1 cellular context compared by ENCODE assay signal in the genomic region with DNA sequence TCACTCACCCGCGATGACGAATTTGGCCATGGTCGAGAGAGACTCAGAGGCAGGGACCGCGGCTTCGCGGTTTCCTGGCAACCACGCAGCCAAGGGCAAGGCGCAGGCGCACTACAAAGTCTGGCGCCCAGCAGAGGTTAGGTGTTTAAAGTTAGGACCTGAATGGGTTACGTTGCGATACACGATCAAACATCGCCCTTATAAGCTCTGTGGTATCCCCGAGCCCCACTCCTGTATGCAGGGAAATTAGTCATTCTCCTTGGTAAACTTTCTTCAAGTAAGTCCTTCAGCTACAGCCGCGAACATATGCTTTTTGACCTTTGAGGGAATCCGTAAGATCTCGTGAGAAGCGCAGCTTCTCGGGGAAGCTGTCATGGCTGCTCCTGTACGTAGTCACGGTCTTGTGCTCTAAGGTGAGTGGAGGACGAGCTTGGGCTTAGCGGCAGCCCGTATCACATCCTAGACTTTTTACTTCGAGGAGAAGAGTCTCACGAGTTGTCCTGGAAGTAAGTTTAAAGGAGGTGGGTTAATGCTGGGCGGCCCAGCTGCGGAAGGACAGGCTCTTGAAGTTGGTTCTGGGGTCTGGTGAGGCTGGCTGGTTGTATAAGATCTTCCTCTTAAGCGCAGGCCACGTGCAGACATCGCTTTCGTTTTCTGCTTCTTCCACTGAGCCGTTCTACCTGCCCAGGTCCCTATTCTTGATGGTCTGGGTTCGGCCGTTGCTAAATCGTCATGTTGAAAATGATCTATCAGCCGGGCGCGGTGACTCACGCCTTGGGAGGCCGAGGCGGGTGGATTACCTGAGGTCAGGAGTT.
TF ChIP-seq lines count a peak whose summit lies in the region.

Gene FASTKD2 (plus strand): TSS at position 365 of the 815 bp plus-strand sequence. CDS start 1,088 bp downstream, outside the sequence.
Gene MDH1B (minus strand): TSS at position 87 of the 815 bp plus-strand sequence. CDS start 57 bp downstream, at position 30.

TF ChIP-seq in GM12878, 131 proteins besides CTCF, POLR2A, EP300 and RAD21 (continued from another document and continues in another):
- TF ChIP-seq RELB (IDR thresholded peaks at IDR 0.05; ENCODE audit: low read depth) (peak; percentile 98), NFIC (IDR thresholded peaks at IDR 0.05; ENCODE audit: low read depth, low read length) (no peak), CEBPB (IDR thresholded peaks at IDR 0.05; ENCODE audit: borderline replicate concordance in 1 of 2, low read depth in 2 of 2, low read length in 2 of 2) (no peak), SP1 (IDR thresholded peaks at IDR 0.05; ENCODE audit: low read depth, low read length) (peak; percentile 30), CHD2 (IDR thresholded peaks at IDR 0.05; ENCODE audit: borderline replicate concordance, low read depth, low read length) (peak; percentile 99), IRF5 (IDR thresholded peaks at IDR 0.05; ENCODE audit: borderline replicate concordance) (peak; percentile 84), SMAD5 (IDR thresholded peaks at IDR 0.05; ENCODE audit: low read depth) (peak; percentile 53; the same call in 1 of the 2 replicates), IKZF1 (conservative IDR thresholded peaks at IDR 0.05) (peak; percentile 59; the same call in 1 of the 2 replicates), ZNF384 (IDR thresholded peaks at IDR 0.05; ENCODE audit: borderline replicate concordance, low read depth, low read length) (no peak), BCL3 (IDR thresholded peaks at IDR 0.05; ENCODE audit: borderline replicate concordance, insufficient read depth, low read depth, low read length, poor library complexity, severe bottlenecking) (no peak), HDGF (IDR thresholded peaks at IDR 0.05) (no peak), ZBED1 (IDR thresholded peaks at IDR 0.05; ENCODE audit: borderline replicate concordance) (no peak), RCOR1 (conservative IDR thresholded peaks at IDR 0.05; ENCODE audit: low read depth, low read length) (peak; percentile 96; the same call in 1 of the 2 replicates), KLF5 (IDR thresholded peaks at IDR 0.05; ENCODE audit: partially characterized antibody) (no peak), MEF2A (IDR thresholded peaks at IDR 0.05; ENCODE audit: insufficient read depth, low read depth, low read length) (no peak), SPI1 (IDR thresholded peaks at IDR 0.05; ENCODE audit: borderline replicate concordance, insufficient read depth, low read depth, low read length) (no peak), USF1 (IDR thresholded peaks at IDR 0.05; ENCODE audit: borderline replicate concordance, extremely low read length, insufficient read depth, low read depth, low read length) (no peak), SMAD1 (IDR thresholded peaks at IDR 0.05; ENCODE audit: low read depth, partially characterized antibody) (no peak), DPF2 (IDR thresholded peaks at IDR 0.05) (no peak), CHD1 (IDR thresholded peaks at IDR 0.05; ENCODE audit: low read depth, low read length) (no peak), RUNX3 (IDR thresholded peaks at IDR 0.05; ENCODE audit: low read length) (peak; percentile 59), BACH1 (IDR thresholded peaks at IDR 0.05; ENCODE audit: borderline replicate concordance) (no peak), TBL1XR1 (IDR thresholded peaks at IDR 0.05; ENCODE audit: low read depth, low read length) (no peak), SIN3A (IDR thresholded peaks at IDR 0.05; ENCODE audit: low read depth, low read length) (peak; percentile 11; the same call in 1 of the 2 replicates), TCF12 (IDR thresholded peaks at IDR 0.05; ENCODE audit: low read depth, low read length) (no peak), YBX1 (IDR thresholded peaks at IDR 0.05) (no peak), POU2F2 (IDR thresholded peaks at IDR 0.05; ENCODE audit: borderline replicate concordance, low read depth, low read length) (peak; percentile 76), SREBF1 (IDR thresholded peaks at IDR 0.05; ENCODE audit: low read length) (no peak), NR2C2 (IDR thresholded peaks at IDR 0.05; ENCODE audit: borderline replicate concordance, control insufficient read depth, insufficient read length, low read depth) (no peak), CHD4 (IDR thresholded peaks at IDR 0.05) (no peak), TARDBP (IDR thresholded peaks at IDR 0.05; ENCODE audit: borderline replicate concordance) (peak; percentile 60; the same call in 1 of the 2 replicates), NR2C1 (IDR thresholded peaks at IDR 0.05) (peak; percentile 65), JUND (IDR thresholded peaks at IDR 0.05; ENCODE audit: low read depth, low read length) (no peak), MYC (IDR thresholded peaks at IDR 0.05; ENCODE audit: insufficient read depth, insufficient read length, insufficient replicate concordance, low read length, severe bottlenecking) (no peak), YY1 (IDR thresholded peaks at IDR 0.05; ENCODE audit: low read depth, low read length) (peak; percentile 98), PML (IDR thresholded peaks at IDR 0.05; ENCODE audit: low read length) (peak; percentile 75), ZNF207 (IDR thresholded peaks at IDR 0.05; ENCODE audit: borderline replicate concordance) (peak; percentile 27; the same call in 1 of the 2 replicates), WRNIP1 (IDR thresholded peaks at IDR 0.05; ENCODE audit: borderline replicate concordance, low read depth, low read length) (no peak), TCF3 (IDR thresholded peaks at IDR 0.05; ENCODE audit: borderline replicate concordance, insufficient read depth, low read depth, low read length) (0 out of 2 replicates have a peak, but pooled peaks have one; percentile 14), BMI1 (IDR thresholded peaks at IDR 0.05; ENCODE audit: borderline replicate concordance) (peak; percentile 73; the same call in 1 of the 2 replicates), NFYA (IDR thresholded peaks at IDR 0.05; ENCODE audit: borderline replicate concordance, low read depth, low read length) (no peak), NRF1 (conservative IDR thresholded peaks at IDR 0.05; ENCODE audit: low read depth, low read length) (peak; percentile 43; the same call in 1 of the 2 replicates)
- TF ChIP-seq, protein P1, sequence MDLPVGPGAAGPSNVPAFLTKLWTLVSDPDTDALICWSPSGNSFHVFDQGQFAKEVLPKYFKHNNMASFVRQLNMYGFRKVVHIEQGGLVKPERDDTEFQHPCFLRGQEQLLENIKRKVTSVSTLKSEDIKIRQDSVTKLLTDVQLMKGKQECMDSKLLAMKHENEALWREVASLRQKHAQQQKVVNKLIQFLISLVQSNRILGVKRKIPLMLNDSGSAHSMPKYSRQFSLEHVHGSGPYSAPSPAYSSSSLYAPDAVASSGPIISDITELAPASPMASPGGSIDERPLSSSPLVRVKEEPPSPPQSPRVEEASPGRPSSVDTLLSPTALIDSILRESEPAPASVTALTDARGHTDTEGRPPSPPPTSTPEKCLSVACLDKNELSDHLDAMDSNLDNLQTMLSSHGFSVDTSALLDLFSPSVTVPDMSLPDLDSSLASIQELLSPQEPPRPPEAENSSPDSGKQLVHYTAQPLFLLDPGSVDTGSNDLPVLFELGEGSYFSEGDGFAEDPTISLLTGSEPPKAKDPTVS (IDR thresholded peaks at IDR 0.05; ENCODE audit: low read depth, low read length), result no peak
- TF ChIP-seq, protein P2, sequence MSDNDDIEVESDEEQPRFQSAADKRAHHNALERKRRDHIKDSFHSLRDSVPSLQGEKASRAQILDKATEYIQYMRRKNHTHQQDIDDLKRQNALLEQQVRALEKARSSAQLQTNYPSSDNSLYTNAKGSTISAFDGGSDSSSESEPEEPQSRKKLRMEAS (IDR thresholded peaks at IDR 0.05; ENCODE audit: low read depth, low read length), result peak; percentile 60
- TF ChIP-seq, protein P3, sequence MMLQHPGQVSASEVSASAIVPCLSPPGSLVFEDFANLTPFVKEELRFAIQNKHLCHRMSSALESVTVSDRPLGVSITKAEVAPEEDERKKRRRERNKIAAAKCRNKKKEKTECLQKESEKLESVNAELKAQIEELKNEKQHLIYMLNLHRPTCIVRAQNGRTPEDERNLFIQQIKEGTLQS (IDR thresholded peaks at IDR 0.05; ENCODE audit: borderline replicate concordance, extremely low read depth, low read depth, low read length), result no peak
- TF ChIP-seq, protein P4, sequence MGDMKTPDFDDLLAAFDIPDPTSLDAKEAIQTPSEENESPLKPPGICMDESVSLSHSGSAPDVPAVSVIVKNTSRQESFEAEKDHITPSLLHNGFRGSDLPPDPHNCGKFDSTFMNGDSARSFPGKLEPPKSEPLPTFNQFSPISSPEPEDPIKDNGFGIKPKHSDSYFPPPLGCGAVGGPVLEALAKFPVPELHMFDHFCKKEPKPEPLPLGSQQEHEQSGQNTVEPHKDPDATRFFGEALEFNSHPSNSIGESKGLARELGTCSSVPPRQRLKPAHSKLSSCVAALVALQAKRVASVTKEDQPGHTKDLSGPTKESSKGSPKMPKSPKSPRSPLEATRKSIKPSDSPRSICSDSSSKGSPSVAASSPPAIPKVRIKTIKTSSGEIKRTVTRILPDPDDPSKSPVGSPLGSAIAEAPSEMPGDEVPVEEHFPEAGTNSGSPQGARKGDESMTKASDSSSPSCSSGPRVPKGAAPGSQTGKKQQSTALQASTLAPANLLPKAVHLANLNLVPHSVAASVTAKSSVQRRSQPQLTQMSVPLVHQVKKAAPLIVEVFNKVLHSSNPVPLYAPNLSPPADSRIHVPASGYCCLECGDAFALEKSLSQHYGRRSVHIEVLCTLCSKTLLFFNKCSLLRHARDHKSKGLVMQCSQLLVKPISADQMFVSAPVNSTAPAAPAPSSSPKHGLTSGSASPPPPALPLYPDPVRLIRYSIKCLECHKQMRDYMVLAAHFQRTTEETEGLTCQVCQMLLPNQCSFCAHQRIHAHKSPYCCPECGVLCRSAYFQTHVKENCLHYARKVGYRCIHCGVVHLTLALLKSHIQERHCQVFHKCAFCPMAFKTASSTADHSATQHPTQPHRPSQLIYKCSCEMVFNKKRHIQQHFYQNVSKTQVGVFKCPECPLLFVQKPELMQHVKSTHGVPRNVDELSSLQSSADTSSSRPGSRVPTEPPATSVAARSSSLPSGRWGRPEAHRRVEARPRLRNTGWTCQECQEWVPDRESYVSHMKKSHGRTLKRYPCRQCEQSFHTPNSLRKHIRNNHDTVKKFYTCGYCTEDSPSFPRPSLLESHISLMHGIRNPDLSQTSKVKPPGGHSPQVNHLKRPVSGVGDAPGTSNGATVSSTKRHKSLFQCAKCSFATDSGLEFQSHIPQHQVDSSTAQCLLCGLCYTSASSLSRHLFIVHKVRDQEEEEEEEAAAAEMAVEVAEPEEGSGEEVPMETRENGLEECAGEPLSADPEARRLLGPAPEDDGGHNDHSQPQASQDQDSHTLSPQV (IDR thresholded peaks at IDR 0.05), result no peak
